ENCODE assay signal across 29 cellular contexts in the genomic region with DNA sequence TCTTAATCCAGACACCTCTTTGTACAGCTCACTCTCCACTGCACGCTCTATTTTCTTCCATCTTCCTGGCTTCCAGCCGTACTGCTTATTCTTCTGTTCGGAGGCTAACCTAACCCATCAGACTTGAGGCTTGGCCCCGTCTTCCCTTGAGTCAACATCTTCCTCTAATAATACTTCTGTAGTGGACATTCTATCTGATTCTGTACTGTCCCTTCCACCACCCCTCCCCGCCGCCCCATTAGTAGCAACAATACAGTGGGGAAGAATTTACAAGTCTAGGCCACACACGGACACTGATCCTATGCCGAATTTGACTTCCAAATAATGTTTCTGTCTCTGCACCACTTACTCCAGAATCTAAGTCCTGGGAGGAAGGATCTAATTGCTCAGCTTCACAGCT.
"Had no signal": no experiment of that assay in that cellular context is flagged by ENCODE, and none has a peak within 500 bp of the region (broad histone marks: within the 10 kb centered on the region; RNA-seq: fewer than 3 reads in every experiment).

No MANE protein-coding gene starts in this region.

- H3K4me3 ChIP-seq: left lung, lung, mucosa of descending colon, pancreas, prostate gland, skin epidermis, stomach, testis, thyroid gland, transverse colon, upper lobe of left lung, vagina had no signal

- H3K4me1 ChIP-seq: left lung, prostate gland, testis, thyroid gland, transverse colon, upper lobe of left lung, vagina had no signal

- H3K36me3 ChIP-seq: left lung, pancreas, prostate gland, stomach, thyroid gland, transverse colon, upper lobe of left lung, vagina had no signal

- H3K9me3 ChIP-seq: left lung, mucosa of descending colon, pancreas, prostate gland, stomach, testis, thyroid gland, transverse colon, upper lobe of left lung, vagina had no signal

- H3K27ac ChIP-seq: left lung, pancreas, prostate gland, skin epidermis, stomach, testis, thyroid gland, transverse colon, upper lobe of left lung, vagina had no signal

- H3K27me3 ChIP-seq: pancreas, stomach, testis, thyroid gland, transverse colon, upper lobe of left lung, vagina had no signal

- ATAC-seq: left colon; left lung; mucosa of descending colon; naive thymus-derived CD4-positive, alpha-beta T cell; natural killer cell treated with Interleukin-12 subunit alpha and Interleukin-12 subunit beta and Interleukin-15 and Interleukin-18, amount 100 ng/mL, for 72 hours; pancreas; right cardiac atrium; sciatic nerve; stimulated activated naive B cell treated with anti-CD40 and anti-IgM and Interleukin-4, amounts not matched to agents 10 μg/mL and 1 μg/mL and 100 μg/mL, for 72 hours; stimulated activated naive CD8-positive, alpha-beta T cell treated with anti-CD3 and anti-CD28 coated beads, Interleukin-15, Interleukin-2, amounts not matched to agents 100 U/mL and 50 U/mL, for 24 hours had no signal

- DNase-seq: hypothalamus; immature natural killer cell; kidney; left colon; left lung; midbrain; mucosa of descending colon; naive thymus-derived CD4-positive, alpha-beta T cell; pancreas; posterior cingulate gyrus; retina; right cardiac atrium; stimulated activated CD4-positive, alpha-beta T cell treated with anti-CD3 and anti-CD28 coated beads, Interleukin-12 subunit alpha, Interleukin-12 subunit beta, amount 100 ng/mL, for 4 hours; stimulated activated CD4-positive, alpha-beta T cell treated with anti-CD3 and anti-CD28 coated beads, Interleukin-15, amount 100 ng/mL, for 24 hours; stimulated activated CD4-positive, alpha-beta T cell treated with anti-CD3 and anti-CD28 coated beads, Interleukin-2, amount 100 ng/mL, for 24 hours; stimulated activated CD4-positive, alpha-beta T cell treated with anti-CD3 and anti-CD28 coated beads, Interleukin-4, amount 100 ng/mL, for 1 hour; stimulated activated naive B cell treated with anti-CD40 and anti-IgM and Interleukin-4, amounts not matched to agents 10 μg/mL and 1 μg/mL and 100 μg/mL, for 72 hours; stimulated activated naive CD8-positive, alpha-beta T cell treated with anti-CD3 and anti-CD28 coated beads, Interleukin-15, Interleukin-2, amounts not matched to agents 100 U/mL and 50 U/mL, for 24 hours; stomach; testis; thyroid gland; transverse colon; upper lobe of left lung had no signal
